Comparison of ENCODE assay signal across 8 cellular contexts in the genomic region with DNA sequence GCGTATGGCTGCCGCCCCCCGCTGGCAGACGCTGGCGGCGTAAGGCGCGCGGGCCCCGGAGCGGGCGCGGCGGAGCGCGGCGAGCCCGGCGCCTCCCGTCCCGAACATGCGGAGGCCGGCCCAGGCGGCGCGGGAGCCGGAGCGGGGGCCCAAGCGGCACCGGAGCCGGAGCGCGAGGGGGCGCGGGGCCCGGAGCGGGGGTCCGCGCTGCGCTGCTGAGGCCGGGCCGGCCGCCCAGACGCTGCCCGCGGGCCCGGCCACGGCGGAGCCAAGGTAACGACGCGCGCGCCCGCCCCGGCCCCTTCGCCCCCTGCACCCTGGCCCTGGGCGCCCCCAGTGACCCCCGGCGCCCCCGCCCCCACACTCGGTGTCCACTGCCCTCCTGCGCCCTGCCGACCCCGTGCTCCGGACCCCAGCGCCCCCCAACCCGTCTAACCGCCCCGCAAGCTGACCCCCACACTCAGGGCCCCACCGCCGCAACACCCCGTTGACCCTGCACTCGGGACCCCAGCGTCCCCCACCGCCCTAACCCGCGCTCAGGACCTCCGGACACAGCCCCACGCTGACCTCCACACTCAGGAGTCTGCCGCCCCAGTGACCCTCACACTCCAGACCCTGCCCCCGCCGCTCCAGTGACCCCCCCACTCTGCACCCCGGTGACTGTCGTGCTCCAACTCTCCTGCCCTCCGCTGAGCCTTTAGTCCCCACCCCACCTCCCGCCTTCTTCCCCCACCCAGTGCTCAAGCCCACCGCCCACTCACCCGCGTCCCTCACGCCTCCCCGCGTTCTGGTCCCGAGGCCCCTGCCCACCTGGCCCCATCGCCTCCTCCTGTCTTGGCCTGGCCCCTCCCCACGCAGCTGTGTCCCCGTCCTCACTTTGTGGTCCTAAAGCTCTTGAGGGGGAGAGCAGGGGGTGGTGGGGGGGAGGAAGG. TPM values are rescaled to one million over a fixed set of nuclear protein-coding genes. Genes with fewer than 3 reads are reported as not detected.
DNase-seq lines count a peak whose midpoint lies in the region; ATAC-seq and TF ChIP-seq lines count a peak whose summit lies in the region.

Gene CSNK1G2, plus strand, starts transcription at position 27 of the 932 bp plus-strand sequence. CDS start 28,601 bp downstream, outside the sequence.

- DNase-seq in DND-41 (peak; percentile 19), fibroblast of lung (ENCODE audit: low read depth in 2 of 2) (no peak), occipital lobe (lab: John Stamatoyannopoulos, UW) (no peak), NCI-H2081 treated with DMSO at 0.1 percent for 48 hours (lab: John Stamatoyannopoulos, UW) (no peak), NOMO-1 treated with dmso at 0.1 percent for 144 hours (lab: John Stamatoyannopoulos, UW; ENCODE audit: unreplicated experiment) (no peak), NCI-H2029 treated with DMSO at 0.1 percent for 48 hours (lab: John Stamatoyannopoulos, UW) (no peak)

- H3K4me1 ChIP-seq in DND-41 (ENCODE audit: insufficient read depth, low read length) (peaks cover 37% of the 10 kb centered on the region), fibroblast of lung (ENCODE audit: control insufficient read depth, extremely low read depth, insufficient read depth, low read length) (peaks cover 13% of the 10 kb centered on the region)

- peak; percentile 46 for TF ChIP-seq CTCF in DND-41 (IDR thresholded peaks at IDR 0.05; ENCODE audit: borderline replicate concordance, extremely low read depth, low read length, poor library complexity, severe bottlenecking)
- no peak for TF ChIP-seq CTCF in WI38 (IDR thresholded peaks at IDR 0.05; ENCODE audit: low read depth, low read length)
- TF ChIP-seq CTCF in fibroblast of lung (conservative IDR thresholded peaks at IDR 0.05 in 1 of 2, IDR thresholded peaks at IDR 0.05 in 1 of 2; ENCODE audit: low read depth in 1 of 2, low read length in 2 of 2): no peak

- H3K9ac ChIP-seq in DND-41 (ENCODE audit: low read depth, low read length): peak within 1 kb of the TSS; percentile 73
- H3K9ac ChIP-seq in fibroblast of lung (ENCODE audit: insufficient read depth, low read length): peak within 1 kb of the TSS; percentile 98

- peaks cover 43% of the 10 kb centered on the region for H4K20me1 ChIP-seq in DND-41 (ENCODE audit: insufficient read depth, low read length)
- no peaks in the 10 kb centered on the region for H4K20me1 ChIP-seq in fibroblast of lung (ENCODE audit: control insufficient read depth, extremely low read depth, insufficient read depth, low read length)

- H3K79me2 ChIP-seq in DND-41 (ENCODE audit: insufficient read depth, low read length) (peaks cover 55% of the 10 kb centered on the region), fibroblast of lung (ENCODE audit: control insufficient read depth, insufficient read depth, low read length) (peaks cover 45% of the 10 kb centered on the region)

- H3K9me3 ChIP-seq in DND-41 (ENCODE audit: insufficient read depth, low read length, severe bottlenecking): no peaks in the 10 kb centered on the region
- no peaks in the 10 kb centered on the region for H3K9me3 ChIP-seq in fibroblast of lung (ENCODE audit: control insufficient read depth, insufficient read depth, low read depth, low read length)

- H3K4me3 ChIP-seq in DND-41 (ENCODE audit: low read depth in 1 of 2, low read length in 2 of 2) (peak within 1 kb of the TSS; percentile 77 to 95), WI38 (ENCODE audit: low read depth, low read length) (peak within 1 kb of the TSS; percentile 78), fibroblast of lung (replicated peaks in 1 of 4; ENCODE audit: control extremely low read depth in 1 of 4, insufficient read depth in 1 of 4, low read depth in 3 of 4, low read length in 4 of 4) (peak within 1 kb of the TSS; percentile 78 to 87 (median 84))

- H3K36me3 ChIP-seq in DND-41 (ENCODE audit: insufficient read depth, low read length) (peaks cover 8% of the 10 kb centered on the region; the same call in 1 of the 2 replicates), fibroblast of lung (ENCODE audit: control insufficient read depth, insufficient read depth, low read length) (no peaks in the 10 kb centered on the region)

- ATAC-seq in DND-41 (ENCODE audit: insufficient read depth, low read depth) (peak; percentile 16; the same call in 2 of the 3 replicates), HG02588 (IDR thresholded peaks at IDR 0.05; ENCODE audit: unreplicated experiment) (peak; percentile 52)

- H3K4me2 ChIP-seq in DND-41 (ENCODE audit: insufficient read depth, low read length) (peak within 1 kb of the TSS; percentile 94), fibroblast of lung (ENCODE audit: extremely low read depth, insufficient read depth, low read length) (peak within 1 kb of the TSS; percentile 96)

- peak within 1 kb of the TSS; percentile 67 for H2AFZ ChIP-seq in DND-41 (ENCODE audit: low read depth, low read length)
- peak within 1 kb of the TSS; percentile 60 for H2AFZ ChIP-seq in fibroblast of lung (ENCODE audit: low read length)

- H3K27ac ChIP-seq in DND-41 (ENCODE audit: low read length): peak within 1 kb of the TSS; percentile 90
- H3K27ac ChIP-seq in fibroblast of lung (ENCODE audit: insufficient read depth, low read length): peak within 1 kb of the TSS; percentile 100

- H3K27me3 ChIP-seq in DND-41 (ENCODE audit: insufficient read depth, low read length, poor library complexity) (no peaks in the 10 kb centered on the region), fibroblast of lung (ENCODE audit: control insufficient read depth, insufficient read depth, low read length) (no peaks in the 10 kb centered on the region)

RNA-seq across cellular contexts. Expression of gene CSNK1G2, which starts in this region (rescaled TPM):
- total RNA-seq in fibroblast of lung: 50.1 and 58.6 TPM in 2 replicates
- 21.2 and 22.5 TPM in 2 replicates for polyA plus RNA-seq in fibroblast of lung
- polyA plus RNA-seq in fibroblast of lung (2012): 43.9 and 45.2 TPM in 2 replicates
- 39.5 and 59.7 TPM in 2 replicates for polyA minus RNA-seq in fibroblast of lung (ENCODE audit: low replicate concordance)
- total RNA-seq in occipital lobe: 38.2 TPM
